Comparison of ENCODE assay signal across 24 cellular contexts in genomic region chr2:24513672-24514071, GRCh38. TPM values are rescaled to one million over a fixed set of nuclear protein-coding genes. Genes with fewer than 3 reads are reported as not detected.
DNase-seq lines count a peak whose midpoint lies in the region; ATAC-seq, FAIRE-seq and TF ChIP-seq lines count a peak whose summit lies in the region.
"Had no signal": no experiment of that assay in that cellular context is flagged by ENCODE, and none has a peak within 500 bp of the region (broad histone marks: within the 10 kb centered on the region; RNA-seq: fewer than 3 reads in every experiment).

No MANE protein-coding gene starts in this region.

- intact Hi-C loops in right cardiac atrium (cut with DNase I): no loop called here
- intact Hi-C loops in Right ventricle myocardium inferior (cut with DNase I): loop anchor here (5.0 kb wide), 1 partner anchor 144 kb away; no protein-coding TSS in a partner anchor
- intact Hi-C loops in GM12878 (cut with micrococcal nuclease; ENCODE audit: unreplicated experiment): no loop called here
- intact Hi-C loops in kidney (cut with DNase I): no loop called here

- 78% methylated on average over 5 of the region's 5 CpGs for WGBS in right cardiac atrium
- WGBS in GM12878 (ENCODE audit: insufficient coverage, insufficient replicate concordance, low lambda C conversion rate, missing lambda C conversion rate): 100% methylated on average over 5 of the region's 5 CpGs

- H3K4me2 ChIP-seq in GM12878 (ENCODE audit: control insufficient read depth, insufficient read depth): peak overlapping the region; percentile 56; the same call in 1 of the 2 replicates
- H3K4me2 ChIP-seq: PC-9 had no signal

- POLR2A ChIA-PET in GM12878 (lab: Charles Lee): interaction anchor here (0.7 kb wide), 1 partner anchor 362 kb away, joined by 3 read pairs; no protein-coding TSS in a partner anchor

- no peak for TF ChIP-seq POLR2A in GM12878 (IDR thresholded peaks at IDR 0.05; ENCODE audit: low read depth, low read length)

- no peak for TF ChIP-seq RAD21 in GM12878 (IDR thresholded peaks at IDR 0.05; ENCODE audit: insufficient read depth, low read depth, low read length)

- TF ChIP-seq CTCF in GM12878 (IDR thresholded peaks at IDR 0.05 in 2 of 3, conservative IDR thresholded peaks at IDR 0.05 in 1 of 3; ENCODE audit: control insufficient read depth in 2 of 3, extremely low read depth in 1 of 3, insufficient read depth in 1 of 3, low read depth in 3 of 3, low read length in 3 of 3) (no peak), fibroblast of the aortic adventitia (IDR thresholded peaks at IDR 0.05; ENCODE audit: insufficient read depth, low read length) (no peak), kidney (IDR thresholded peaks at IDR 0.05; ENCODE audit: borderline replicate concordance, extremely low read depth, insufficient read depth) (no peak)

- in situ Hi-C loops in GM12878 (cut with MboI): no loop called here

- no peaks in the 10 kb centered on the region for H3K36me3 ChIP-seq in GM12878 (ENCODE audit: control insufficient read depth in 2 of 2, insufficient read depth in 2 of 2, low read length in 1 of 2)
- no peaks in the 10 kb centered on the region for H3K36me3 ChIP-seq in kidney (ENCODE audit: control insufficient read depth in 1 of 2, insufficient read depth in 2 of 2, low read length in 2 of 2)

- H3K4me3 ChIP-seq in right cardiac atrium (ENCODE audit: low read length): no peak overlapping the region
- no peak overlapping the region for H3K4me3 ChIP-seq in GM12878
- H3K4me3 ChIP-seq in fibroblast of the aortic adventitia (ENCODE audit: low read depth, low read length): no peak overlapping the region
- no peak overlapping the region for H3K4me3 ChIP-seq in kidney (ENCODE audit: low read length in 2 of 2)
- H3K4me3 ChIP-seq: PC-9 had no signal

- RAD21 ChIA-PET in GM12878 (lab: Charles Lee; ENCODE audit: unreplicated experiment): interaction anchor here (0.8 to 1.0 kb wide), 2 partner anchors 99 to 278 kb away, joined by 3 read pairs; no protein-coding TSS in a partner anchor

- H3K4me1 ChIP-seq in right cardiac atrium (ENCODE audit: control insufficient read depth, insufficient read depth, low read length) (peaks cover 10% of the 10 kb centered on the region), GM12878 (ENCODE audit: control insufficient read depth, insufficient read depth, low read length) (peaks cover 30% of the 10 kb centered on the region), kidney (ENCODE audit: control insufficient read depth in 1 of 2, insufficient read depth in 1 of 2, low read depth in 1 of 2, low read length in 2 of 2) (no peaks in the 10 kb centered on the region)

- H3K27me3 ChIP-seq in right cardiac atrium (ENCODE audit: control insufficient read depth, insufficient read depth) (no peaks in the 10 kb centered on the region), GM12878 (replicated peaks in 1 of 2; ENCODE audit: control insufficient read depth in 2 of 2, insufficient read depth in 2 of 2, low read length in 1 of 2) (no peaks in the 10 kb centered on the region)

- H3K79me2 ChIP-seq in GM12878 (ENCODE audit: control insufficient read depth, insufficient read depth, low read length): peaks cover 71% of the 10 kb centered on the region

- CTCF ChIA-PET in GM12878 (lab: Yijun Ruan, JAX): no interaction called here

- no peak for TF ChIP-seq EP300 in GM12878 (IDR thresholded peaks at IDR 0.05; ENCODE audit: borderline replicate concordance in 1 of 2, control insufficient read depth in 1 of 2, low read depth in 2 of 2, low read length in 2 of 2)

- no peaks in the 10 kb centered on the region for H4K20me1 ChIP-seq in GM12878 (ENCODE audit: control insufficient read depth, insufficient read depth)

- no peak for DNase-seq in right cardiac atrium
- DNase-seq in Right ventricle myocardium inferior (ENCODE audit: missing footprints): no peak
- DNase-seq in GM12878 (ENCODE audit: low read depth, low spot score): no peak
- peak; percentile 53 for DNase-seq in fibroblast of the aortic adventitia (ENCODE audit: low read depth)
- no peak for DNase-seq in NCI-H2227 (lab: John Stamatoyannopoulos, UW; ENCODE audit: unreplicated experiment)
- no peak for DNase-seq in kidney
- no peak for DNase-seq in RKO (ENCODE audit: low spot score)
- DNase-seq: Calu3; DMS79 treated with DMSO at 0.1 percent for 48 hours; GF-D8; MV-4-11; NCI-H1105; NCI-H1436 treated with DMSO at 0.1 percent for 48 hours; NCI-H1930; NCI-H2107; NCI-H446 treated with DMSO at 0.1 percent for 48 hours; NCI-H526; NCI-H82; NK-92 treated with Interleukin-12 subunit alpha and Interleukin-12 subunit beta, amount 100 ng/mL, for 24 hours; PC-9; RPMI8226; SHP77 had no signal

- H3K9me3 ChIP-seq in right cardiac atrium (ENCODE audit: control insufficient read depth, low read length): no peaks in the 10 kb centered on the region
- no peaks in the 10 kb centered on the region for H3K9me3 ChIP-seq in GM12878 (replicated peaks; ENCODE audit: control insufficient read depth, insufficient read depth, low read length)
- no peaks in the 10 kb centered on the region for H3K9me3 ChIP-seq in kidney (ENCODE audit: control insufficient read depth in 1 of 2, low read length in 2 of 2)

- no peak overlapping the region for H2AFZ ChIP-seq in GM12878 (ENCODE audit: control insufficient read depth, low read depth, low read length)
- H2AFZ ChIP-seq: PC-9 had no signal

- SMC1A ChIA-PET in GM12878 (lab: Charles Lee; ENCODE audit: uncharacterized antibody, unreplicated experiment): interaction anchor here (1.5 to 2.2 kb wide), 5 partner anchors 11 to 60 kb away, joined by 4 to 8 read pairs (median 5); no protein-coding TSS in a partner anchor

- H3K9ac ChIP-seq in GM12878 (ENCODE audit: control insufficient read depth, insufficient read depth, low read length) (no peak overlapping the region), kidney (ENCODE audit: low read length in 2 of 2) (no peak overlapping the region)

- ATAC-seq in right cardiac atrium: peak; percentile 38 to 52
- ATAC-seq in Right ventricle myocardium inferior: no peak
- ATAC-seq in GM12878: no peak

- no TSS peak for BruUV-seq in GM12878 (replicated peaks; lab: Mats Ljungman, UMichigan)

- no peak for FAIRE-seq in GM12878 (lab: Jason Lieb, UNC)
- FAIRE-seq in kidney (lab: Jason Lieb, UNC): no peak
- FAIRE-seq: GM12892, H54 had no signal

- H3K27ac ChIP-seq in right cardiac atrium (ENCODE audit: low read length): no peak overlapping the region
- no peak overlapping the region for H3K27ac ChIP-seq in GM12878 (ENCODE audit: control insufficient read depth, insufficient read depth)
- H3K27ac ChIP-seq in kidney (ENCODE audit: low read depth in 2 of 2, low read length in 2 of 2): no peak overlapping the region
- H3K27ac ChIP-seq: PC-9 had no signal

TF ChIP-seq in GM12878, 131 proteins besides CTCF, POLR2A, EP300 and RAD21:
- TF ChIP-seq EED (IDR thresholded peaks at IDR 0.05; ENCODE audit: low read depth) (no peak), NRF1 (conservative IDR thresholded peaks at IDR 0.05; ENCODE audit: low read depth, low read length) (no peak), EZH2 (IDR thresholded peaks at IDR 0.05; ENCODE audit: borderline replicate concordance, control insufficient read depth, low read depth, low read length) (no peak), PBX3 (IDR thresholded peaks at IDR 0.05; ENCODE audit: insufficient replicate concordance, low read depth, low read length) (no peak), CEBPB (IDR thresholded peaks at IDR 0.05; ENCODE audit: borderline replicate concordance in 1 of 2, low read depth in 2 of 2, low read length in 2 of 2) (no peak), KAT2A (conservative IDR thresholded peaks at IDR 0.05; ENCODE audit: control insufficient read depth, low read depth, low read length) (no peak), GATAD2B (conservative IDR thresholded peaks at IDR 0.05; ENCODE audit: low read depth) (no peak), JUND (IDR thresholded peaks at IDR 0.05; ENCODE audit: low read depth, low read length) (no peak)

RNA-seq across cellular contexts. Expression of gene NCOA1, which starts 22.6 kb away (rescaled TPM):
- total RNA-seq in right cardiac atrium (10 to 100 TPM; 31.8 to 37.1 (median 35.2) TPM), Right ventricle myocardium inferior (31.0 TPM), GM12878 (2014; rRNA removed) (7.1 and 8.0 TPM in 2 replicates), GM12878 (2014; rRNA removed; fragmentation: Illumina TruSeq; extraction: Trizol) (7.9 and 8.3 TPM in 2 replicates), GM12878 (2021) (6.3 and 7.3 TPM in 2 replicates), fibroblast of the aortic adventitia (ENCODE audit: low replicate concordance) (10.4 and 24.0 TPM in 2 replicates), kidney (41.5 TPM)
- polyA plus RNA-seq in right cardiac atrium (11.8 TPM), GM12878 (2011; rRNA removed) (32.0 and 35.6 TPM in 2 replicates), GM12878 (2014; fragmentation: Illumina TruSeq; extraction: Trizol) (8.7 and 9.4 TPM in 2 replicates), GM12878 (2014; fragmentation: Nextera tagmentation; extraction: Ambion mirVana) (1 to 10 TPM; 1.9 to 3.3 TPM), GM12878 (2014; rRNA removed) (4.8 and 5.1 TPM in 2 replicates), GM12878 (2016; fragmentation: Nextera tagmentation; extraction: Ambion mirVana) (1 to 10 TPM; 1.8 to 2.4 TPM), kidney (ENCODE audit: insufficient read depth, low read depth, low replicate concordance) (11.6 TPM)
- total RNA-seq in GM12878 (2013; cell fraction: nucleolus; rRNA removed): 60.6 and 70.3 TPM in 2 replicates
- polyA plus RNA-seq in GM12878 (2011; ENCODE audit: low read depth): 7.8 TPM
- polyA plus RNA-seq in GM12878 (2011; cell fraction: cytosol; rRNA removed): 23.4 and 24.4 TPM in 2 replicates
- polyA plus RNA-seq in GM12878 (2011; cell fraction: nucleus; rRNA removed): 24.2 and 27.9 TPM in 2 replicates
- polyA plus RNA-seq in GM12878 (2012): 9.6 and 10.4 TPM in 2 replicates
- 88.3 and 108 TPM in 2 replicates for polyA minus RNA-seq in GM12878 (2011; rRNA and poly(A)+ RNA removed)
- polyA minus RNA-seq in GM12878 (2011; cell fraction: cytosol; rRNA and poly(A)+ RNA removed): 19.0 and 19.9 TPM in 2 replicates
- 60.0 and 123 TPM in 2 replicates for polyA minus RNA-seq in GM12878 (2011; cell fraction: nucleus; rRNA and poly(A)+ RNA removed)

Comparison
In these comparisons a context has a peak if more than half of its experiments do, and no peak if none do; other contexts are left out.
1. ATAC-seq: peak in right cardiac atrium (2 of 2); none in Right ventricle myocardium inferior (single experiment) and GM12878 (single experiment).